In genomic region chr2:158542577-158542976, GRCh38 we compare ENCODE assay signal across 20 cellular contexts.
"Had no signal": no experiment of that assay in that cellular context is flagged by ENCODE, and none has a peak within 500 bp of the region (broad histone marks: within the 10 kb centered on the region; RNA-seq: fewer than 3 reads in every experiment).

No MANE protein-coding gene starts in this region.

- H3K36me3 Mint-ChIP-seq: naive B cell, natural killer cell had no signal

- ATAC-seq: natural killer cell; right lobe of liver; stimulated activated naive B cell treated with anti-CD40 and anti-IgM and Interleukin-4, amounts not matched to agents 10 μg/mL and 1 μg/mL and 100 μg/mL, for 72 hours; stimulated activated naive CD8-positive, alpha-beta T cell treated with anti-CD3 and anti-CD28 coated beads, Interleukin-15, Interleukin-2, amounts not matched to agents 100 U/mL and 50 U/mL, for 24 hours; upper lobe of right lung had no signal

- H3K27ac Mint-ChIP-seq: mesothelial cell of epicardium; naive B cell; natural killer cell; progenitor cell of endocrine pancreas; stimulated activated naive B cell treated with anti-CD40 and anti-IgM and Interleukin-4, amounts not matched to agents 10 μg/mL and 1 μg/mL and 100 μg/mL, for 72 hours had no signal

- H3K9me3 Mint-ChIP-seq: mesothelial cell of epicardium; naive B cell; natural killer cell; stimulated activated naive B cell treated with anti-CD40 and anti-IgM and Interleukin-4, amounts not matched to agents 10 μg/mL and 1 μg/mL and 100 μg/mL, for 72 hours had no signal

- H3K4me3 Mint-ChIP-seq: mesothelial cell of epicardium; naive B cell; natural killer cell; stimulated activated naive B cell treated with anti-CD40 and anti-IgM and Interleukin-4, amounts not matched to agents 10 μg/mL and 1 μg/mL and 100 μg/mL, for 72 hours had no signal

- DNase-seq: islet precursor cell; left ventricle myocardium inferior; mesendoderm; naive B cell; natural killer cell; ovary; right lobe of liver; stimulated activated CD4-positive, alpha-beta T cell treated with anti-CD3 and anti-CD28 coated beads, Interleukin-1b, Interleukin-23, amount 100 ng/mL, for 48 hours; stimulated activated CD4-positive, alpha-beta T cell treated with anti-CD3 and anti-CD28 coated beads, Interleukin-2, amount 100 ng/mL, for 48 hours; stimulated activated CD4-positive, alpha-beta T cell treated with anti-CD3 and anti-CD28 coated beads, Interleukin-4, amount 100 ng/mL, for 4 hours; stimulated activated CD8-positive, alpha-beta memory T cell treated with anti-CD3 and anti-CD28 coated beads, Interleukin-4, amount 100 ng/mL, for 48 hours; stimulated activated naive B cell treated with anti-CD40 and anti-IgM and Interleukin-4, amounts not matched to agents 10 μg/mL and 1 μg/mL and 100 μg/mL, for 72 hours; stimulated activated naive CD8-positive, alpha-beta T cell treated with anti-CD3 and anti-CD28 coated beads, Interleukin-15, Interleukin-2, amounts not matched to agents 100 U/mL and 50 U/mL, for 24 hours; stomach; testis; thyroid gland; trophoblast cell; upper lobe of right lung had no signal

- H3K27me3 Mint-ChIP-seq: naive B cell; progenitor cell of endocrine pancreas; stimulated activated naive B cell treated with anti-CD40 and anti-IgM and Interleukin-4, amounts not matched to agents 10 μg/mL and 1 μg/mL and 100 μg/mL, for 72 hours had no signal
